ENCODE assay signal across 11 cellular contexts in the genomic region with DNA sequence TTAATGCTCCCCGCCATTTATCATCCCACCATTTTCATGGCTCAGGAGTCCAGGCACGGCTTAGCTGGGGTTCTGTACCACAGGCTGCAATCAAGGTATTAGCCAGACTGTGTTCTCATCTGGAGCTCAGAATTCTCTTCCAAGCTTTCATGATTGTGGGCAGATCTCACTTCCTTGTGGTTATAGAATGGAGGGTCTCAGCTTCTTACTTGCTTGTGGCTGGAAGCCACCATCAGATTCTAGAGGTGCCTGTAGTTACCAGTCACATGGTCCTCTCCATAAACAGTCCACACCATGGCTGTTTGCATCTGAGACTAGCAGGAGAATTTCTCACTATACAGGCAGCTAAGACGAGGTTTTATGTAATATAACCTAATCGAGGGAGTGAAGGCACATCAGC.
"Had no signal": no experiment of that assay in that cellular context is flagged by ENCODE, and none has a peak within 500 bp of the region (broad histone marks: within the 10 kb centered on the region; RNA-seq: fewer than 3 reads in every experiment).

No MANE protein-coding gene starts in this region.

- H3K4me1 ChIP-seq: HAP-1 had no signal

- H3K27ac Mint-ChIP-seq: GM23338, H9, HFFc6 had no signal

- H3K36me3 ChIP-seq: HAP-1 had no signal

- ATAC-seq: GM23338, HCT116 had no signal

- DNase-seq: GM23248, GOT3, H7, H9, HCEC 1CT, HFFc6 had no signal

- H3K4me3 Mint-ChIP-seq: GM23338, H9, HFFc6 had no signal

- H3K9me3 ChIP-seq: HAP-1 had no signal

- H3K4me3 ChIP-seq: GM23248, GM23338, HAP-1 had no signal

- H3K9ac ChIP-seq: GM23248 had no signal

- H2AFZ ChIP-seq: GM23248, GM23338 had no signal

- FAIRE-seq: H1, H54 had no signal

- H3K27ac ChIP-seq: GM23248 had no signal

- H3K4me1 Mint-ChIP-seq: GM23338, H9 had no signal

- H3K4me2 ChIP-seq: GM23338 had no signal
